Comparison of ENCODE assay signal across 9 cellular contexts in the genomic region with DNA sequence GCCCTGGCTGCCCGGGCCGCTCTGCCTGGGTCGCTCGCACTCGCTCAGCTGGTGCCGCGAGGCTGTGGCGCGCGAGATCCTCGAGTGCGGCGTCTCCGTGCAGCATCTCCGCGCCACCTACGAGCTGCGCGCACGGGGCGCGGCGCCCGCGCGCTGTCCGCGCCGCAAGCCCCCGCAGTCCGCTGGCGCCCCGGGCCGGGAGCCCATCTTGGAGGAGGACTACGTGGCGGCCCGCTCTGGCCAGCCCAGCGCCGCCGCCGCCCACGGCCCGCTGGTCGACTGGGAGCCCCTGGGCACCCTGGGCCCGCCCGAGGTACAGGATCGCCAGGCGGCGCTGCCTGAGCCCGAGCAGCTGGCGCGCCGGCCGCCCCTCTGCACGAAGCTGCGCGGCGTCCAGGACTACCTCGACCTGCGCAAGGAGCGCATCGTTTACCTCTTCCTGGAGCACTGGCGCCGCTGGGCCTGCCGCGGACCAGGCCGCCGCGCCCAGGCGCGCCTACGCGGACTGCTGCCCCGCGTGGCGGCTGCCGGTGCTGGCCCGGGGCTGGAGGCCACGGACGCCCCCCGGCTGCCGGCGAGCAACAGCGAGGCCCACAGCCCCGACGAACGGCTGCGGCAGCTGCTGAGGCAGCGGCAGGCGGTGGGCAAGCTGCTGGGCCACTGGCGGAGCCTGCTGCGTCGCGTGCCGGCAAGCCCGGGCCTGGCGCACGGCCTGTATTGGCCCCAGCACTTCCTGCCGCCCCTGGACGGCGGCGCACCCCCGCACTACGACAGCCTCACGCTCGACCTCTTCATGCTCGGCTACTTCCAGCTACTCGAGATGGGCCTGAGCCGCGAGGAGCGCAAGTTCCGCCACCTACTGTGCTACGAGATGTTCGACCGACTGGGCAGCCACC. TPM values are rescaled to one million over a fixed set of nuclear protein-coding genes. Genes with fewer than 3 reads are reported as not detected.
DNase-seq lines count a peak whose midpoint lies in the region; ATAC-seq and TF ChIP-seq lines count a peak whose summit lies in the region.
"Had no signal": no experiment of that assay in that cellular context is flagged by ENCODE, and none has a peak within 500 bp of the region (broad histone marks: within the 10 kb centered on the region; RNA-seq: fewer than 3 reads in every experiment).

No MANE protein-coding gene starts in this region.

- peaks cover 79% of the 10 kb centered on the region for H3K27me3 ChIP-seq in A673 (replicated peaks; ENCODE audit: insufficient read depth, low read depth, low read length, poor library complexity)

- ATAC-seq in HG03521 (IDR thresholded peaks at IDR 0.05; ENCODE audit: unreplicated experiment) (no peak), GM21381 (IDR thresholded peaks at IDR 0.05; ENCODE audit: unreplicated experiment) (no peak)

- no peaks in the 10 kb centered on the region for H3K9me3 Mint-ChIP-seq in activated naive CD4-positive, alpha-beta T cell treated with anti-CD3 and anti-CD28 coated beads, Interleukin-2, amount 10 ng/mL, durations not matched to agents 7 days and 5 days

- H3K4me1 Mint-ChIP-seq in activated naive CD4-positive, alpha-beta T cell treated with anti-CD3 and anti-CD28 coated beads, Interleukin-2, amount 10 ng/mL, durations not matched to agents 7 days and 5 days: peaks cover 31% of the 10 kb centered on the region

- peaks cover 2% of the 10 kb centered on the region for H3K36me3 Mint-ChIP-seq in activated naive CD4-positive, alpha-beta T cell treated with anti-CD3 and anti-CD28 coated beads, Interleukin-2, amount 10 ng/mL, durations not matched to agents 7 days and 5 days

- CTCF ChIA-PET in A673 (lab: Charles Lee): interaction anchor here (0.6 kb wide), 1 partner anchor 1433 kb away, joined by 3 read pairs; no protein-coding TSS in a partner anchor
- CTCF ChIA-PET in activated naive CD4-positive, alpha-beta T cell treated with anti-CD3 and anti-CD28 coated beads, Interleukin-2, amount 10 ng/mL, durations not matched to agents 7 days and 5 days (lab: Charles Lee): interaction anchor here (1.1 to 1.6 kb wide), 6 partner anchors 7 to 36 kb away, joined by 3 to 6 read pairs (median 4); a partner anchor contains a TSS

- DNase-seq in A673 (ENCODE audit: low spot score): no peak
- no peak for DNase-seq in GM20000 (ENCODE audit: low spot score)
- peak; percentile 60 for DNase-seq in activated naive CD4-positive, alpha-beta T cell treated with anti-CD3 and anti-CD28 coated beads, Interleukin-2, amount 10 ng/mL, durations not matched to agents 7 days and 5 days
- peak; percentile 44 for DNase-seq in iPS-NIHi7 (ENCODE audit: extremely low spot score)
- DNase-seq in activated gamma-delta T cell (lab: John Stamatoyannopoulos, UW): no peak
- DNase-seq in activated CD4-positive, CD25-positive, alpha-beta regulatory T cell treated with anti-CD3 and anti-CD28 coated beads, Interleukin-2, amount 50 U/mL, for 72 hours: no peak
- DNase-seq: SIG-M5 had no signal

- no peak overlapping the region for H3K4me3 Mint-ChIP-seq in activated naive CD4-positive, alpha-beta T cell treated with anti-CD3 and anti-CD28 coated beads, Interleukin-2, amount 10 ng/mL, durations not matched to agents 7 days and 5 days

- no peaks in the 10 kb centered on the region for H3K9me3 ChIP-seq in A673 (ENCODE audit: low read depth, low read length, poor library complexity, severe bottlenecking)

- H3K36me3 ChIP-seq in A673 (ENCODE audit: insufficient read depth, low read length, poor library complexity, severe bottlenecking): no peaks in the 10 kb centered on the region

- no peak overlapping the region for H3K27ac ChIP-seq in A673 (ENCODE audit: low read depth, low read length, poor library complexity, severe bottlenecking)

- 0 out of 2 replicates have a peak, but pooled peaks have one; percentile 8 for TF ChIP-seq CTCF in A673 (conservative IDR thresholded peaks at IDR 0.05; ENCODE audit: low read depth, low read length)
- peak; percentile 8 for TF ChIP-seq CTCF in GM20000 (IDR thresholded peaks at IDR 0.05; ENCODE audit: extremely low read depth, missing control alignments)

- H3K4me3 ChIP-seq in A673 (ENCODE audit: low read depth, low read length, poor library complexity, severe bottlenecking): no peak overlapping the region

- peaks cover 77% of the 10 kb centered on the region for H3K27me3 Mint-ChIP-seq in activated naive CD4-positive, alpha-beta T cell treated with anti-CD3 and anti-CD28 coated beads, Interleukin-2, amount 10 ng/mL, durations not matched to agents 7 days and 5 days

- POLR2A ChIA-PET in A673 (lab: Charles Lee; ENCODE audit: low non-redundant PET): no interaction called here

- H3K27ac Mint-ChIP-seq in activated naive CD4-positive, alpha-beta T cell treated with anti-CD3 and anti-CD28 coated beads, Interleukin-2, amount 10 ng/mL, durations not matched to agents 7 days and 5 days: no peak overlapping the region

- H3K4me1 ChIP-seq in A673 (ENCODE audit: insufficient read depth, low read length, poor library complexity, severe bottlenecking): no peaks in the 10 kb centered on the region

- intact Hi-C loops in A673 (cut with micrococcal nuclease; ENCODE audit: unreplicated experiment): no loop called here

- no TSS peak for BruUV-seq in A673 (replicated peaks; lab: Mats Ljungman, UMichigan)

RNA-seq across cellular contexts. Expression of a gene that starts 10.9 kb away (rescaled TPM):
- total RNA-seq in A673 (2021): 0.97 and 1.5 TPM in 2 replicates

RNA-seq across cellular contexts. Expression of a gene that starts 30.5 kb away (rescaled TPM):
- not detected in 2 replicates for total RNA-seq in A673 (2021)

RNA-seq across cellular contexts. Expression of a gene that starts 35.4 kb away (rescaled TPM):
- total RNA-seq in A673 (2021): not detected in 2 replicates

RNA-seq across cellular contexts. Expression of a gene that starts 36.4 kb away (rescaled TPM):
- total RNA-seq in A673 (2021): 0.86 and 2.3 TPM in 2 replicates

Comparison
In these comparisons a context has a peak if more than half of its experiments do, and no peak if none do; other contexts are left out.
1. DNase-seq: peak in activated naive CD4-positive, alpha-beta T cell treated with anti-CD3 and anti-CD28 coated beads, Interleukin-2, amount 10 ng/mL, durations not matched to agents 7 days and 5 days (single experiment) and iPS-NIHi7 (single experiment); none in A673 (single experiment), GM20000 (single experiment), activated gamma-delta T cell (single experiment) and activated CD4-positive, CD25-positive, alpha-beta regulatory T cell treated with anti-CD3 and anti-CD28 coated beads, Interleukin-2, amount 50 U/mL, for 72 hours (single experiment).